23 cellular contexts compared by ENCODE assay signal in genomic region chr17:5514976-5515375, GRCh38. TPM values are rescaled to one million over a fixed set of nuclear protein-coding genes. Genes with fewer than 3 reads are reported as not detected.
DNase-seq lines count a peak whose midpoint lies in the region; ATAC-seq, FAIRE-seq and TF ChIP-seq lines count a peak whose summit lies in the region.
"Had no signal": no experiment of that assay in that cellular context is flagged by ENCODE, and none has a peak within 500 bp of the region (broad histone marks: within the 10 kb centered on the region; RNA-seq: fewer than 3 reads in every experiment).

No MANE protein-coding gene starts in this region.

- H3K56ac ChIP-seq in H9 (ENCODE audit: insufficient read length, low read depth, low read length), result no peak overlapping the region

- H3K36me3 ChIP-seq in astrocyte (ENCODE audit: insufficient read depth, low read length) (no peaks in the 10 kb centered on the region), neuronal stem cell (replicated peaks in 1 of 2; ENCODE audit: control insufficient read depth in 2 of 2, insufficient read depth in 2 of 2, low read length in 2 of 2) (no peaks in the 10 kb centered on the region), WERI-Rb-1 (no peaks in the 10 kb centered on the region)

- H3K4me1 Mint-ChIP-seq in activated naive CD4-positive, alpha-beta T cell treated with anti-CD3 and anti-CD28 coated beads, Interleukin-2, amount 10 ng/mL, durations not matched to agents 7 days and 5 days, result peaks cover 33% of the 10 kb centered on the region
- H3K4me1 Mint-ChIP-seq in H9 (peaks cover 3 to 5% of the 10 kb centered on the region in 2 experiments; a peak in 1 of 4 replicates), astrocyte (ENCODE audit: low read depth, unreplicated experiment) (peaks cover 17% of the 10 kb centered on the region)
- H3K4me1 Mint-ChIP-seq in activated CD8-positive, alpha-beta T cell treated with anti-CD3 and anti-CD28 coated beads, Interleukin-2, amount 10 ng/mL, durations not matched to agents 7 days and 5 days (ENCODE audit: low read depth), result peaks cover 36% of the 10 kb centered on the region

- H2BK20ac ChIP-seq in H9 (ENCODE audit: low read depth, low read length, poor library complexity, severe bottlenecking), result no peak overlapping the region

- no peak overlapping the region for H3K14ac ChIP-seq in H9 (ENCODE audit: insufficient read depth, low read length)
- no peak overlapping the region for H3K14ac ChIP-seq in neuronal stem cell (ENCODE audit: low read length)

- no peak for ATAC-seq in activated CD8-positive, alpha-beta T cell treated with anti-CD3 and anti-CD28 coated beads, Interleukin-2, amount 10 ng/mL, durations not matched to agents 7 days and 5 days

- no peak for FAIRE-seq in astrocyte (lab: Jason Lieb, UNC)
- FAIRE-seq: G401.6 had no signal

- H4K8ac ChIP-seq in H9 (replicated peaks; ENCODE audit: insufficient read length, low read depth, low read length), result no peak overlapping the region
- H4K8ac ChIP-seq in neuronal stem cell (ENCODE audit: low read depth, low read length), result no peak overlapping the region

- no peaks in the 10 kb centered on the region for H3K27me3 Mint-ChIP-seq in activated naive CD4-positive, alpha-beta T cell treated with anti-CD3 and anti-CD28 coated beads, Interleukin-2, amount 10 ng/mL, durations not matched to agents 7 days and 5 days
- H3K27me3 Mint-ChIP-seq in H9 (ENCODE audit: low read depth) (peaks cover 20% of the 10 kb centered on the region), astrocyte (ENCODE audit: low read depth, unreplicated experiment) (no peaks in the 10 kb centered on the region)
- H3K27me3 Mint-ChIP-seq in activated CD8-positive, alpha-beta T cell treated with anti-CD3 and anti-CD28 coated beads, Interleukin-2, amount 10 ng/mL, durations not matched to agents 7 days and 5 days (ENCODE audit: low read depth), result no peaks in the 10 kb centered on the region
- H3K27me3 Mint-ChIP-seq: CD4-positive, alpha-beta memory T cell had no signal

- H3T11ph ChIP-seq in H9 (ENCODE audit: low read length), result no peak overlapping the region

- no peaks in the 10 kb centered on the region for H3K4me1 ChIP-seq in H9 (ENCODE audit: insufficient read depth, low read length)
- peaks cover 14% of the 10 kb centered on the region for H3K4me1 ChIP-seq in astrocyte (ENCODE audit: insufficient read depth, low read length)
- no peaks in the 10 kb centered on the region for H3K4me1 ChIP-seq in neuronal stem cell (ENCODE audit: control insufficient read depth in 2 of 2, insufficient read depth in 1 of 2, low read depth in 1 of 2, low read length in 2 of 2)

- peaks cover 3% of the 10 kb centered on the region for H3K9me3 Mint-ChIP-seq in activated naive CD4-positive, alpha-beta T cell treated with anti-CD3 and anti-CD28 coated beads, Interleukin-2, amount 10 ng/mL, durations not matched to agents 7 days and 5 days
- H3K9me3 Mint-ChIP-seq in H9 (no peaks in the 10 kb centered on the region), astrocyte (ENCODE audit: unreplicated experiment) (peaks cover 3% of the 10 kb centered on the region)
- peaks cover 4% of the 10 kb centered on the region for H3K9me3 Mint-ChIP-seq in activated CD8-positive, alpha-beta T cell treated with anti-CD3 and anti-CD28 coated beads, Interleukin-2, amount 10 ng/mL, durations not matched to agents 7 days and 5 days (ENCODE audit: insufficient read depth)
- H3K9me3 Mint-ChIP-seq: CD4-positive, alpha-beta memory T cell had no signal

- H3K23me2 ChIP-seq in H9 (ENCODE audit: insufficient read length, low read depth, low read length, poor library complexity, severe bottlenecking), result no peaks in the 10 kb centered on the region

- no peak overlapping the region for H2BK120ac ChIP-seq in H9 (ENCODE audit: low read depth, low read length, poor library complexity, severe bottlenecking)
- no peak overlapping the region for H2BK120ac ChIP-seq in neuronal stem cell (ENCODE audit: low read depth, low read length)

- no peak overlapping the region for H3K9ac ChIP-seq in H9 (ENCODE audit: extremely low read depth, insufficient read length, low read length)
- H3K9ac ChIP-seq in astrocyte (ENCODE audit: low read length), result no peak overlapping the region
- no peak overlapping the region for H3K9ac ChIP-seq in neuronal stem cell (ENCODE audit: low read depth, low read length, poor library complexity)
- H3K9ac ChIP-seq: KMS-11 had no signal

- no peaks in the 10 kb centered on the region for H3K27me3 ChIP-seq in H9 (ENCODE audit: insufficient read depth, low read length)
- H3K27me3 ChIP-seq in astrocyte (ENCODE audit: insufficient read depth, low read length), result no peaks in the 10 kb centered on the region
- no peaks in the 10 kb centered on the region for H3K27me3 ChIP-seq in neuronal stem cell (ENCODE audit: control insufficient read depth in 3 of 3, insufficient read depth in 3 of 3, low read depth in 1 of 3, low read length in 3 of 3)
- no peaks in the 10 kb centered on the region for H3K27me3 ChIP-seq in WERI-Rb-1 (ENCODE audit: insufficient read depth, low read depth, severe bottlenecking)

- H4K5ac ChIP-seq in H9 (ENCODE audit: insufficient read length, low read depth, low read length), result no peak overlapping the region

- H2AFZ ChIP-seq in H9 (ENCODE audit: low read length) (no peak overlapping the region), astrocyte (ENCODE audit: low read depth, low read length) (no peak overlapping the region), neuronal stem cell (ENCODE audit: low read length) (no peak overlapping the region)

- no peak for TF ChIP-seq CTCF in H9 (conservative IDR thresholded peaks at IDR 0.05)
- TF ChIP-seq CTCF in astrocyte (IDR thresholded peaks at IDR 0.05; ENCODE audit: insufficient read depth, low read depth, low read length), result no peak
- TF ChIP-seq CTCF in WERI-Rb-1 (IDR thresholded peaks at IDR 0.05; ENCODE audit: low read depth, low read length), result no peak

- H3K9me3 ChIP-seq in H9 (ENCODE audit: control insufficient read depth, low read depth, low read length) (no peaks in the 10 kb centered on the region), astrocyte (ENCODE audit: insufficient read depth, low read depth, low read length) (no peaks in the 10 kb centered on the region), neuronal stem cell (replicated peaks in 1 of 2; ENCODE audit: control insufficient read depth in 2 of 2, insufficient read depth in 1 of 2, low read depth in 1 of 2, low read length in 2 of 2) (no peaks in the 10 kb centered on the region), WERI-Rb-1 (ENCODE audit: severe bottlenecking) (no peaks in the 10 kb centered on the region)

- H2BK12ac ChIP-seq in H9 (ENCODE audit: insufficient read length, low read depth, low read length) (no peak overlapping the region), neuronal stem cell (ENCODE audit: low read length) (no peak overlapping the region)

- peak overlapping the region; percentile 45 for H4K91ac ChIP-seq in H9 (ENCODE audit: insufficient read length, low read depth, low read length)
- no peak overlapping the region for H4K91ac ChIP-seq in neuronal stem cell (ENCODE audit: low read depth, low read length, poor library complexity)

- H3K4me3 Mint-ChIP-seq in activated naive CD4-positive, alpha-beta T cell treated with anti-CD3 and anti-CD28 coated beads, Interleukin-2, amount 10 ng/mL, durations not matched to agents 7 days and 5 days, result no peak overlapping the region
- no peak overlapping the region for H3K4me3 Mint-ChIP-seq in H9
- H3K4me3 Mint-ChIP-seq in astrocyte (ENCODE audit: unreplicated experiment), result no peak overlapping the region
- H3K4me3 Mint-ChIP-seq in activated CD8-positive, alpha-beta T cell treated with anti-CD3 and anti-CD28 coated beads, Interleukin-2, amount 10 ng/mL, durations not matched to agents 7 days and 5 days, result no peak overlapping the region

- no peak overlapping the region for H3K4me2 ChIP-seq in H9 (ENCODE audit: insufficient read depth, insufficient read length, low read length)
- no peak overlapping the region for H3K4me2 ChIP-seq in astrocyte (ENCODE audit: low read length)
- no peak overlapping the region for H3K4me2 ChIP-seq in neuronal stem cell (ENCODE audit: insufficient read depth, low read length, poor library complexity, severe bottlenecking)
- H3K4me2 ChIP-seq: KMS-11 had no signal

- no CpG with 5 or more reads among the region's 10 CpGs for WGBS in H9 (ENCODE audit: extremely low coverage, insufficient read length, low lambda C conversion rate)
- no CpG with 5 or more reads among the region's 10 CpGs for WGBS in neuronal stem cell (ENCODE audit: extremely low coverage in 2 of 2, insufficient read length in 2 of 2, insufficient replicate concordance in 1 of 2), 2 donors

- H3K4me3 ChIP-seq in astrocyte (ENCODE audit: insufficient read depth, low read depth, low read length) (no peak overlapping the region), neuronal stem cell (ENCODE audit: low read length in 2 of 2) (no peak overlapping the region), WERI-Rb-1 (ENCODE audit: low read depth, low read length) (no peak overlapping the region)
- H3K4me3 ChIP-seq: GM23248 had no signal

- H2BK5ac ChIP-seq in H9 (ENCODE audit: insufficient read length, low read length) (no peak overlapping the region), neuronal stem cell (ENCODE audit: low read length) (no peak overlapping the region)

- H2AK5ac ChIP-seq in H9 (ENCODE audit: insufficient read length, low read length), result peak overlapping the region; percentile 2
- H2AK5ac ChIP-seq in neuronal stem cell (ENCODE audit: low read depth, low read length), result no peak overlapping the region

- DNase-seq in activated naive CD4-positive, alpha-beta T cell treated with anti-CD3 and anti-CD28 coated beads, Interleukin-2, amount 10 ng/mL, durations not matched to agents 7 days and 5 days, result no peak
- DNase-seq in activated naive CD4-positive, alpha-beta T cell treated with anti-CD3 and anti-CD28 coated beads, Interleukin-2, amount 50 U/mL, for 16 hours, result no peak
- no peak for DNase-seq in H9
- DNase-seq in astrocyte (ENCODE audit: low read depth), result no peak
- no peak for DNase-seq in neuronal stem cell (ENCODE audit: low spot score)
- no peak for DNase-seq in KG1 (lab: John Stamatoyannopoulos, UW)
- DNase-seq in WERI-Rb-1, result no peak
- DNase-seq in activated CD8-positive, alpha-beta T cell treated with anti-CD3 and anti-CD28 coated beads, Interleukin-2, amount 10 ng/mL, durations not matched to agents 7 days and 5 days, result no peak
- DNase-seq: C1 segment of cervical spinal cord; CD4-positive, alpha-beta memory T cell; COR-L47; GM23248; H7; NCI-H1048; NCI-H1417 treated with DMSO at 0.1 percent for 48 hours; NCI-H1694 treated with DMSO at 0.1 percent for 48 hours; NCI-H2081; NCI-H2227 treated with DMSO at 0.1 percent for 48 hours; NCI-H526 treated with DMSO at 0.1 percent for 48 hours; RPMI8226; SHP77 had no signal

- H3K18ac ChIP-seq in H9 (ENCODE audit: insufficient read length, low read depth, low read length) (no peak overlapping the region), neuronal stem cell (ENCODE audit: low read length) (peak overlapping the region; percentile 3)

- H2BK15ac ChIP-seq in H9 (ENCODE audit: low read depth, low read length), result no peak overlapping the region
- no peak overlapping the region for H2BK15ac ChIP-seq in neuronal stem cell (ENCODE audit: low read length)

- CTCF ChIA-PET in activated naive CD4-positive, alpha-beta T cell treated with anti-CD3 and anti-CD28 coated beads, Interleukin-2, amount 10 ng/mL, durations not matched to agents 7 days and 5 days (lab: Charles Lee), result interaction anchor here (0.7 kb wide), 1 partner anchor 26 kb away, joined by 3 read pairs; no protein-coding TSS in a partner anchor
- CTCF ChIA-PET in activated CD8-positive, alpha-beta T cell treated with anti-CD3 and anti-CD28 coated beads, Interleukin-2, amount 10 ng/mL, durations not matched to agents 7 days and 5 days (lab: Charles Lee), result no interaction called here

- H3K23ac ChIP-seq in H9 (ENCODE audit: insufficient read length, low read depth, low read length) (no peak overlapping the region), neuronal stem cell (ENCODE audit: low read depth, low read length, poor library complexity) (no peak overlapping the region)

- H3K79me1 ChIP-seq in H9 (ENCODE audit: insufficient read depth, low read depth, low read length, poor library complexity, severe bottlenecking) (no peaks in the 10 kb centered on the region), neuronal stem cell (ENCODE audit: low read depth, low read length) (no peaks in the 10 kb centered on the region)

- H3K27ac ChIP-seq in H9 (ENCODE audit: insufficient read length, low read depth, low read length) (no peak overlapping the region), astrocyte (ENCODE audit: low read depth, low read length) (peak overlapping the region; percentile 78), neuronal stem cell (replicated peaks; ENCODE audit: low read length) (no peak overlapping the region), WERI-Rb-1 (no peak overlapping the region)
- H3K27ac ChIP-seq: KMS-11 had no signal

- H3K4ac ChIP-seq in H9 (ENCODE audit: low read depth, low read length) (no peak overlapping the region), neuronal stem cell (ENCODE audit: low read length) (no peak overlapping the region)

- H3K27ac Mint-ChIP-seq in activated naive CD4-positive, alpha-beta T cell treated with anti-CD3 and anti-CD28 coated beads, Interleukin-2, amount 10 ng/mL, durations not matched to agents 7 days and 5 days, result peak overlapping the region; percentile 46
- no peak overlapping the region for H3K27ac Mint-ChIP-seq in H9
- H3K27ac Mint-ChIP-seq in astrocyte (ENCODE audit: unreplicated experiment), result peak overlapping the region; percentile 81
- H3K27ac Mint-ChIP-seq in activated CD8-positive, alpha-beta T cell treated with anti-CD3 and anti-CD28 coated beads, Interleukin-2, amount 10 ng/mL, durations not matched to agents 7 days and 5 days, result no peak overlapping the region

- H4K20me1 ChIP-seq in H9 (ENCODE audit: control insufficient read depth, insufficient read depth, insufficient read length) (no peaks in the 10 kb centered on the region), astrocyte (ENCODE audit: insufficient read depth, low read length) (no peaks in the 10 kb centered on the region)

- POLR2A ChIA-PET in activated CD8-positive, alpha-beta T cell treated with anti-CD3 and anti-CD28 coated beads, Interleukin-2, amount 10 ng/mL, durations not matched to agents 7 days and 5 days (lab: Charles Lee), result interaction anchor here (2.0 kb wide), 1 partner anchor 29 kb away, joined by 8 read pairs; the partner anchor contains the start of genes DERL2 and MIS12

- no peaks in the 10 kb centered on the region for H3K79me2 ChIP-seq in H9 (ENCODE audit: insufficient read depth, low read length)
- H3K79me2 ChIP-seq in astrocyte (ENCODE audit: insufficient read depth, low read length), result no peaks in the 10 kb centered on the region

- peaks cover 64% of the 10 kb centered on the region for H3K36me3 Mint-ChIP-seq in activated naive CD4-positive, alpha-beta T cell treated with anti-CD3 and anti-CD28 coated beads, Interleukin-2, amount 10 ng/mL, durations not matched to agents 7 days and 5 days
- H3K36me3 Mint-ChIP-seq in H9 (ENCODE audit: insufficient read depth in 1 of 3, low read depth in 3 of 3) (no peaks in the 10 kb centered on the region), astrocyte (ENCODE audit: low read depth, unreplicated experiment) (peaks cover 2% of the 10 kb centered on the region)
- peaks cover 59% of the 10 kb centered on the region for H3K36me3 Mint-ChIP-seq in activated CD8-positive, alpha-beta T cell treated with anti-CD3 and anti-CD28 coated beads, Interleukin-2, amount 10 ng/mL, durations not matched to agents 7 days and 5 days (ENCODE audit: low read depth)

RNA-seq across cellular contexts. Expression of gene MIS12, which starts 28.6 kb away (rescaled TPM):
- total RNA-seq in H9 (2021), result 28.6 and 30.7 TPM in 2 replicates
- total RNA-seq in astrocyte, result 12.2 and 13.1 TPM in 2 replicates
- polyA plus RNA-seq in neuronal stem cell (2013, experiment 1 of 2), result 24.0 TPM
- polyA plus RNA-seq in neuronal stem cell (2013, experiment 2 of 2), result 25.1 TPM
- total RNA-seq in activated CD8-positive, alpha-beta T cell treated with anti-CD3 and anti-CD28 coated beads, Interleukin-2, amount 10 ng/mL, durations not matched to agents 7 days and 5 days, result 10 to 100 TPM; 36.1 to 40.0 TPM

RNA-seq across cellular contexts. Expression of gene DERL2, which starts 29.0 kb away (rescaled TPM):
- total RNA-seq in H9 (2021) (83.2 and 85.6 TPM in 2 replicates), astrocyte (90.1 and 99.6 TPM in 2 replicates)
- 19.3 TPM for polyA plus RNA-seq in neuronal stem cell (2013, experiment 1 of 2)
- 21.1 TPM for polyA plus RNA-seq in neuronal stem cell (2013, experiment 2 of 2)
- 10 to 100 TPM; 66.0 to 71.1 TPM for total RNA-seq in activated CD8-positive, alpha-beta T cell treated with anti-CD3 and anti-CD28 coated beads, Interleukin-2, amount 10 ng/mL, durations not matched to agents 7 days and 5 days

RNA-seq across cellular contexts. Expression of gene DHX33, which starts 46.2 kb away (rescaled TPM):
- 66.7 and 69.9 TPM in 2 replicates for total RNA-seq in H9 (2021)
- total RNA-seq in astrocyte, result 17.7 and 19.1 TPM in 2 replicates
- 14.3 TPM for polyA plus RNA-seq in neuronal stem cell (2013, experiment 1 of 2)
- 14.9 TPM for polyA plus RNA-seq in neuronal stem cell (2013, experiment 2 of 2)
- total RNA-seq in activated CD8-positive, alpha-beta T cell treated with anti-CD3 and anti-CD28 coated beads, Interleukin-2, amount 10 ng/mL, durations not matched to agents 7 days and 5 days, result 10 to 100 TPM; 16.9 to 18.3 TPM

Comparison
In these comparisons a context has a peak if more than half of its experiments do, and no peak if none do; other contexts are left out.
1. H3K27ac Mint-ChIP-seq: peak in activated naive CD4-positive, alpha-beta T cell treated with anti-CD3 and anti-CD28 coated beads, Interleukin-2, amount 10 ng/mL, durations not matched to agents 7 days and 5 days (single experiment) and astrocyte (single experiment); none in H9 (0 of 3) and activated CD8-positive, alpha-beta T cell treated with anti-CD3 and anti-CD28 coated beads, Interleukin-2, amount 10 ng/mL, durations not matched to agents 7 days and 5 days (single experiment).